ENCODE assay signal across 25 cellular contexts in genomic region chr16:85662036-85662812, GRCh38. TPM values are rescaled to one million over a fixed set of nuclear protein-coding genes. Genes with fewer than 3 reads are reported as not detected.
DNase-seq lines count a peak whose midpoint lies in the region; ATAC-seq, FAIRE-seq and TF ChIP-seq lines count a peak whose summit lies in the region.
"Had no signal": no experiment of that assay in that cellular context is flagged by ENCODE, and none has a peak within 500 bp of the region (broad histone marks: within the 10 kb centered on the region; RNA-seq: fewer than 3 reads in every experiment).

No MANE protein-coding gene starts in this region.

- no peaks in the 10 kb centered on the region for H3K79me2 ChIP-seq in H1 (ENCODE audit: control insufficient read depth in 1 of 2, insufficient read depth in 2 of 2, low read length in 2 of 2)

- TF ChIP-seq CTCF in Caco-2 (IDR thresholded peaks at IDR 0.05; ENCODE audit: insufficient read depth in 1 of 2, low read depth in 1 of 2, low read length in 1 of 2, severe bottlenecking in 1 of 2, unreplicated experiment in 1 of 2) (no peak), HEK293 (tag by site-specific recombination; IDR thresholded peaks at IDR 0.05) (no peak), H1 (IDR thresholded peaks at IDR 0.05; ENCODE audit: control extremely low read depth in 1 of 3, insufficient read depth in 1 of 3, low read depth in 1 of 3, low read length in 3 of 3) (no peak), neural crest cell (conservative IDR thresholded peaks at IDR 0.05) (no peak)

- H3K18ac ChIP-seq in H1 (ENCODE audit: extremely low read depth, low read length), result no peak overlapping the region

- H3K36me3 ChIP-seq in Caco-2 (ENCODE audit: control insufficient read depth, insufficient read depth, low read length) (peaks cover 32% of the 10 kb centered on the region), HEK293 (ENCODE audit: control insufficient read depth in 2 of 2, insufficient read depth in 1 of 2, low read length in 2 of 2) (peaks cover under 1 to 98% of the 10 kb centered on the region in 2 experiments; a peak in 2 of 3 replicates), H1 (ENCODE audit: control insufficient read depth in 2 of 4, insufficient read depth in 4 of 4, low read length in 3 of 4) (peaks cover 46 to 82% (median 69%) of the 10 kb centered on the region in 4 experiments)

- H3K27me3 ChIP-seq in Caco-2 (replicated peaks; ENCODE audit: control insufficient read depth, insufficient read depth, low read length) (no peaks in the 10 kb centered on the region), H1 (replicated peaks in 1 of 4; ENCODE audit: control insufficient read depth in 3 of 4, extremely low read depth in 1 of 4, insufficient read depth in 3 of 4, low read length in 3 of 4) (no peaks in the 10 kb centered on the region)
- H3K27me3 ChIP-seq: cardiac muscle cell, hepatocyte, thyroid gland had no signal

- no peaks in the 10 kb centered on the region for H3K9me3 ChIP-seq in Caco-2
- H3K9me3 ChIP-seq in HEK293 (ENCODE audit: control insufficient read depth, insufficient read depth, low read depth, low read length), result no peaks in the 10 kb centered on the region
- no peaks in the 10 kb centered on the region for H3K9me3 ChIP-seq in H1 (ENCODE audit: insufficient read depth in 2 of 2, low read depth in 1 of 2, low read length in 1 of 2)
- H3K9me3 ChIP-seq: thyroid gland had no signal

- H3K23ac ChIP-seq in H1 (ENCODE audit: insufficient read length), result no peak overlapping the region

- no peaks in the 10 kb centered on the region; the same call in 1 of the 2 replicates for H3K79me1 ChIP-seq in H1 (ENCODE audit: low read depth, low read length)

- H3K36me3 Mint-ChIP-seq in Caco-2 (ENCODE audit: insufficient read depth, unreplicated experiment) (peaks cover 93% of the 10 kb centered on the region), neural crest cell (ENCODE audit: low read depth) (peaks cover 25% of the 10 kb centered on the region)

- no peak overlapping the region for H2BK20ac ChIP-seq in H1 (ENCODE audit: low read length)

- TF ChIP-seq RAD21 in H1 (IDR thresholded peaks at IDR 0.05 in 1 of 2, conservative IDR thresholded peaks at IDR 0.05 in 1 of 2; ENCODE audit: low read depth in 2 of 2, low read length in 2 of 2), result no peak

- H2BK5ac ChIP-seq in H1 (ENCODE audit: low read depth, low read length), result no peak overlapping the region

- WGBS in H1 (ENCODE audit: extremely low coverage in 1 of 2, insufficient coverage in 1 of 2, insufficient read length in 1 of 2, insufficient replicate concordance in 2 of 2, low coverage in 1 of 2, low lambda C conversion rate in 2 of 2, missing lambda C conversion rate in 1 of 2), 2 experiments, result 93% methylated on average over 17 of the region's 17 CpGs; no CpG with 5 or more reads in 1 of the 2 experiments

- H3K56ac ChIP-seq in H1 (replicated peaks; ENCODE audit: insufficient read length, low read depth, low read length), result no peak overlapping the region

- H4K8ac ChIP-seq in H1 (ENCODE audit: extremely low read depth, insufficient read depth, low read length), result peak overlapping the region; percentile 28; the same call in 1 of the 2 replicates

- H3K9me3 Mint-ChIP-seq in Caco-2 (ENCODE audit: unreplicated experiment) (no peaks in the 10 kb centered on the region), neural crest cell (no peaks in the 10 kb centered on the region)
- H3K9me3 Mint-ChIP-seq: activated naive CD4-positive, alpha-beta T cell treated with anti-CD3 and anti-CD28 coated beads for 36 hours; activated T-cell treated with anti-CD3 and anti-CD28 coated beads, Interleukin-2, amount 50 U/mL, for 24 hours; HFFc6 had no signal

- H3K4me3 Mint-ChIP-seq in Caco-2 (ENCODE audit: unreplicated experiment) (no peak overlapping the region), neural crest cell (peak overlapping the region; percentile 80)
- H3K4me3 Mint-ChIP-seq: activated CD8-positive, alpha-beta T cell treated with anti-CD3 and anti-CD28 coated beads, Interleukin-2, amount 10 ng/mL, durations not matched to agents 7 days and 5 days; activated naive CD4-positive, alpha-beta T cell treated with anti-CD3 and anti-CD28 coated beads for 36 hours; activated T-cell treated with anti-CD3 and anti-CD28 coated beads, Interleukin-2, amount 50 U/mL, for 24 hours; HFFc6 had no signal

- no peak for TF ChIP-seq EP300 in H1 (IDR thresholded peaks at IDR 0.05; ENCODE audit: borderline replicate concordance in 1 of 2, low read depth in 2 of 2, low read length in 2 of 2)

- no peak overlapping the region; a peak in 1 of 7 replicates for H3K9ac ChIP-seq in H1 (replicated peaks in 1 of 4; ENCODE audit: extremely low read depth in 1 of 4, low read depth in 3 of 4, low read length in 3 of 4)
- H3K9ac ChIP-seq: parathyroid adenoma had no signal

- H3K4me3 ChIP-seq in Caco-2 (ENCODE audit: low read depth, low read length) (no peak overlapping the region), HEK293 (ENCODE audit: low read depth, low read length) (no peak overlapping the region), H1 (ENCODE audit: extremely low read depth in 1 of 4, insufficient read depth in 2 of 4, low read depth in 3 of 4, low read length in 4 of 4) (no peak overlapping the region)
- H3K4me3 ChIP-seq: cardiac muscle cell, hepatocyte, lung, thyroid gland had no signal

- H3K4me1 ChIP-seq in Caco-2 (no peaks in the 10 kb centered on the region), HEK293 (ENCODE audit: control insufficient read depth, insufficient read depth, low read length) (no peaks in the 10 kb centered on the region), H1 (replicated peaks in 1 of 4; ENCODE audit: control insufficient read depth in 3 of 4, insufficient read depth in 4 of 4, low read length in 3 of 4) (no peaks in the 10 kb centered on the region; a peak in 1 of 7 replicates)

- H4K5ac ChIP-seq in H1 (ENCODE audit: insufficient read length, low read depth, low read length), result no peak overlapping the region

- H3K27ac ChIP-seq in HEK293 (ENCODE audit: extremely low read depth, low read depth, low read length) (no peak overlapping the region), H1 (ENCODE audit: low read depth, low read length) (peak overlapping the region; percentile 4; the same call in 1 of the 2 replicates)
- H3K27ac ChIP-seq: cardiac muscle cell, hepatocyte, parathyroid adenoma, thyroid gland had no signal

- FAIRE-seq in H1 (lab: Jason Lieb, UNC), result no peak

- no peak overlapping the region for H2BK12ac ChIP-seq in H1 (ENCODE audit: low read depth, low read length)

- peaks cover 10 to 31% of the 10 kb centered on the region in 2 experiments for H4K20me1 ChIP-seq in H1 (replicated peaks in 1 of 2; ENCODE audit: control insufficient read depth in 1 of 2, insufficient read depth in 2 of 2, low read length in 2 of 2)

- ATAC-seq in HG03159 (IDR thresholded peaks at IDR 0.05; ENCODE audit: unreplicated experiment), result no peak
- ATAC-seq: activated CD8-positive, alpha-beta T cell treated with anti-CD3 and anti-CD28 coated beads, Interleukin-2, amount 10 ng/mL, durations not matched to agents 7 days and 5 days had no signal

- CTCF ChIA-PET in Caco-2 (lab: Charles Lee), result no interaction called here
- CTCF ChIA-PET in HEK293 (lab: Yijun Ruan, JAX), result interaction anchor here (0.6 kb wide), 2 partner anchors 20 to 793 kb away, joined by 3 read pairs; no protein-coding TSS in a partner anchor
- CTCF ChIA-PET in H1 (lab: Charles Lee; ENCODE audit: partially characterized antibody), result interaction anchor here (0.9 to 16.9 kb wide), 6 partner anchors 12 to 201 kb away, joined by 3 to 248 read pairs (median 4); no protein-coding TSS in a partner anchor

- H3K14ac ChIP-seq in H1 (ENCODE audit: insufficient read length), result no peak overlapping the region

- H3K23me2 ChIP-seq in H1 (ENCODE audit: low read depth, low read length), result no peaks in the 10 kb centered on the region

- no peak for TF ChIP-seq POLR2A in H1 (IDR thresholded peaks at IDR 0.05; ENCODE audit: control extremely low read depth in 1 of 2, low read depth in 2 of 2, low read length in 2 of 2)

- no TSS peak for BruUV-seq in Caco-2 (replicated peaks; lab: Mats Ljungman, UMichigan)

- DNase-seq in Caco-2 (no peak), H1 (ENCODE audit: low read depth in 1 of 2, low spot score in 2 of 2) (no peak), neural crest cell (ENCODE audit: low read depth, low spot score) (peak; percentile 68), NCI-H524 treated with DMSO at 0.1 percent for 48 hours (lab: John Stamatoyannopoulos, UW) (no peak), NCI-H187 treated with DMSO at 0.1 percent for 48 hours (lab: John Stamatoyannopoulos, UW) (no peak)
- DNase-seq: activated CD4-positive, CD25-positive, alpha-beta regulatory T cell treated with anti-CD3 and anti-CD28 coated beads, Interleukin-2, amount 50 U/mL, for 72 hours; activated CD8-positive, alpha-beta T cell treated with anti-CD3 and anti-CD28 coated beads, Interleukin-2, amount 10 ng/mL, durations not matched to agents 7 days and 5 days; activated naive CD4-positive, alpha-beta T cell treated with anti-CD3 and anti-CD28 coated beads for 36 hours; activated T-cell treated with anti-CD3 and anti-CD28 coated beads, Interleukin-2, amount 50 U/mL, for 24 hours; AML-193; amygdala; dermis blood vessel endothelial cell; HFFc6; NCI-H2029; NCI-H510A; stimulated activated CD4-positive, alpha-beta T cell treated with anti-CD3 and anti-CD28 coated beads, Interleukin-2, amount 100 ng/mL, for 24 hours; stimulated activated naive CD4-positive, alpha-beta T cell; T1000; thyroid gland had no signal

- H3K4me2 ChIP-seq in H1 (ENCODE audit: insufficient read depth in 1 of 2, low read depth in 2 of 2, low read length in 2 of 2), result no peak overlapping the region
- H3K4me2 ChIP-seq: hepatocyte had no signal

- no peak overlapping the region for H2BK120ac ChIP-seq in H1 (replicated peaks; ENCODE audit: low read depth, low read length)

- H3K4ac ChIP-seq in H1 (replicated peaks; ENCODE audit: insufficient read length, low read depth, low read length), result no peak overlapping the region

- H3K27ac Mint-ChIP-seq in Caco-2 (ENCODE audit: unreplicated experiment) (peak overlapping the region; percentile 46), neural crest cell (ENCODE audit: unreplicated experiment) (peak overlapping the region; percentile 83)
- H3K27ac Mint-ChIP-seq: activated CD8-positive, alpha-beta T cell treated with anti-CD3 and anti-CD28 coated beads, Interleukin-2, amount 10 ng/mL, durations not matched to agents 7 days and 5 days; activated naive CD4-positive, alpha-beta T cell treated with anti-CD3 and anti-CD28 coated beads for 36 hours; activated T-cell treated with anti-CD3 and anti-CD28 coated beads, Interleukin-2, amount 50 U/mL, for 24 hours had no signal

- H2AK5ac ChIP-seq in H1 (ENCODE audit: low read depth, low read length), result no peak overlapping the region

- no peak overlapping the region for H4K91ac ChIP-seq in H1 (replicated peaks; ENCODE audit: insufficient read length, low read length)

- intact Hi-C loops in Caco-2 (cut with micrococcal nuclease; ENCODE audit: unreplicated experiment), result no loop called here

- POLR2A ChIA-PET in Caco-2 (lab: Charles Lee) (no interaction called here), HEK293 (lab: Yijun Ruan, JAX) (no interaction called here), H1 (lab: Charles Lee; ENCODE audit: partially characterized antibody) (interaction anchor here (0.8 to 1.9 kb wide), 3 partner anchors 12 to 37 kb away, joined by 3 to 7 read pairs (median 4); no protein-coding TSS in a partner anchor)

- H3K27me3 Mint-ChIP-seq in Caco-2 (ENCODE audit: insufficient read depth, unreplicated experiment) (no peaks in the 10 kb centered on the region), neural crest cell (ENCODE audit: low read depth) (peaks cover 15% of the 10 kb centered on the region)
- H3K27me3 Mint-ChIP-seq: activated T-cell treated with anti-CD3 and anti-CD28 coated beads, Interleukin-2, amount 50 U/mL, for 24 hours had no signal

- no peaks in the 10 kb centered on the region for H3K4me1 Mint-ChIP-seq in Caco-2 (ENCODE audit: low read depth, unreplicated experiment)
- H3K4me1 Mint-ChIP-seq in neural crest cell, result peaks cover 30% of the 10 kb centered on the region

- no peak overlapping the region for H2AFZ ChIP-seq in H1 (ENCODE audit: low read length)
- H2AFZ ChIP-seq: hepatocyte, parathyroid adenoma had no signal

- H2BK15ac ChIP-seq in H1 (ENCODE audit: low read length), result no peak overlapping the region

RNA-seq across cellular contexts. Expression of gene GINS2, which starts 26.5 kb away (rescaled TPM):
- 52.5 and 62.9 TPM in 2 replicates for total RNA-seq in Caco-2 (2022)
- 51.4 and 59.1 TPM in 2 replicates for total RNA-seq in H1 (2021; fragmentation: NEBNext Ultra II Directional; extraction: Animal tissue kit (Norgen Biotek cat#: 25700))
- 22.5 and 29.4 TPM in 2 replicates for polyA plus RNA-seq in H1 (2011; rRNA removed)
- polyA plus RNA-seq in H1 (2011; cell fraction: cytosol; rRNA removed), result 31.5 TPM
- 18.3 TPM for polyA plus RNA-seq in H1 (2011; cell fraction: nucleus; rRNA removed)
- polyA plus RNA-seq in H1 (2012, experiment 1 of 2), result 34.6 to 46.9 TPM (median 38.3 TPM) in 4 replicates
- polyA plus RNA-seq in H1 (2012, experiment 2 of 2), result 17.0 TPM
- polyA plus RNA-seq in H1 (2013, experiment 1 of 2), result 28.2 TPM
- 28.2 TPM for polyA plus RNA-seq in H1 (2013, experiment 2 of 2)
- polyA minus RNA-seq in H1 (2011; rRNA and poly(A)+ RNA removed), result 24.8 and 29.1 TPM in 2 replicates
- 14.1 TPM for polyA minus RNA-seq in H1 (2011; cell fraction: cytosol; rRNA and poly(A)+ RNA removed)
- polyA minus RNA-seq in H1 (2011; cell fraction: nucleus; rRNA and poly(A)+ RNA removed), result 18.6 TPM
- 74.0 and 82.2 TPM in 2 replicates for total RNA-seq in neural crest cell

RNA-seq across cellular contexts. Expression of gene GSE1, which starts 49.1 kb away (rescaled TPM):
- total RNA-seq in Caco-2 (2022), result 140 and 142 TPM in 2 replicates
- 65.6 and 66.2 TPM in 2 replicates for total RNA-seq in H1 (2021; fragmentation: NEBNext Ultra II Directional; extraction: Animal tissue kit (Norgen Biotek cat#: 25700))
- 26.0 and 40.0 TPM in 2 replicates for polyA plus RNA-seq in H1 (2011; rRNA removed)
- polyA plus RNA-seq in H1 (2011; cell fraction: cytosol; rRNA removed), result 26.5 TPM
- 123 TPM for polyA plus RNA-seq in H1 (2011; cell fraction: nucleus; rRNA removed)
- 42.4 to 51.0 TPM (median 44.8 TPM) in 4 replicates for polyA plus RNA-seq in H1 (2012, experiment 1 of 2)
- 18.4 TPM for polyA plus RNA-seq in H1 (2012, experiment 2 of 2)
- 30.0 TPM for polyA plus RNA-seq in H1 (2013, experiment 1 of 2)
- polyA plus RNA-seq in H1 (2013, experiment 2 of 2), result 30.1 TPM
- polyA minus RNA-seq in H1 (2011; rRNA and poly(A)+ RNA removed), result 35.8 and 37.6 TPM in 2 replicates
- polyA minus RNA-seq in H1 (2011; cell fraction: cytosol; rRNA and poly(A)+ RNA removed), result 76.6 TPM
- 93.7 TPM for polyA minus RNA-seq in H1 (2011; cell fraction: nucleus; rRNA and poly(A)+ RNA removed)
- total RNA-seq in neural crest cell, result 26.7 and 27.3 TPM in 2 replicates
